ENCODE assay signal across 14 cellular contexts in genomic region chr1:163173121-163173520, GRCh38. TPM values are rescaled to one million over a fixed set of nuclear protein-coding genes. Genes with fewer than 3 reads are reported as not detected.
DNase-seq lines count a peak whose midpoint lies in the region; ATAC-seq and TF ChIP-seq lines count a peak whose summit lies in the region.
"Had no signal": no experiment of that assay in that cellular context is flagged by ENCODE, and none has a peak within 500 bp of the region (broad histone marks: within the 10 kb centered on the region; RNA-seq: fewer than 3 reads in every experiment).

No MANE protein-coding gene starts in this region.

- peak overlapping the region; percentile 37 for H4K8ac ChIP-seq in mesenchymal stem cell (ENCODE audit: low read length)

- WGBS in mesenchymal stem cell: 7% methylated on average over 2 of the region's 4 CpGs

- peak overlapping the region; percentile 83 for H3K27ac ChIP-seq in mesenchymal stem cell (ENCODE audit: low read length, poor library complexity, severe bottlenecking)
- H3K27ac ChIP-seq: A549, thyroid gland had no signal

- peaks cover 10% of the 10 kb centered on the region for H3K4me1 ChIP-seq in mesenchymal stem cell (ENCODE audit: control insufficient read depth, insufficient read depth, low read depth, low read length)

- H3K4me3 Mint-ChIP-seq in type B pancreatic cell: no peak overlapping the region
- H3K4me3 Mint-ChIP-seq: activated T-helper 1 cell treated with anti-CD3 and anti-CD28 coated beads, Interleukin-12 subunit alpha, Interleukin-12 subunit beta, Interleukin-2, Interleukin-4 antibody, amounts not matched to agents 30 ng/mL and 10 ng/mL and 1 ng/mL, durations not matched to agents 14 hours and 24 hours and 36 hours; GM23338 had no signal

- peak overlapping the region; percentile 47 for H3K4me2 ChIP-seq in mesenchymal stem cell (ENCODE audit: low read length, poor library complexity, severe bottlenecking)
- H3K4me2 ChIP-seq: A549, GM23338 had no signal

- H2AFZ ChIP-seq in mesenchymal stem cell (ENCODE audit: low read depth, low read length): no peak overlapping the region
- H2AFZ ChIP-seq: GM23338 had no signal

- H3K9ac ChIP-seq in mesenchymal stem cell (ENCODE audit: low read length): peak overlapping the region; percentile 80

- no peak overlapping the region for H2BK12ac ChIP-seq in mesenchymal stem cell (ENCODE audit: low read length in 2 of 2)

- peaks cover 4% of the 10 kb centered on the region for H3K79me1 ChIP-seq in mesenchymal stem cell (replicated peaks; ENCODE audit: low read length, poor library complexity, severe bottlenecking)

- H3K27me3 Mint-ChIP-seq in type B pancreatic cell: peaks cover 5% of the 10 kb centered on the region

- no peak overlapping the region for H2AK5ac ChIP-seq in mesenchymal stem cell (ENCODE audit: low read length, severe bottlenecking)

- peak overlapping the region in 1 of 2 experiments; percentile 43 for H3K18ac ChIP-seq in mesenchymal stem cell (ENCODE audit: low read depth in 1 of 2, low read length in 2 of 2)

- TF ChIP-seq CTCF in type B pancreatic cell (conservative IDR thresholded peaks at IDR 0.05): no peak

- no peak overlapping the region for H2BK120ac ChIP-seq in mesenchymal stem cell (ENCODE audit: low read depth, low read length)

- H3K36me3 Mint-ChIP-seq in type B pancreatic cell: no peaks in the 10 kb centered on the region

- H3K23ac ChIP-seq in mesenchymal stem cell (ENCODE audit: low read length in 2 of 2): no peak overlapping the region

- H3K4ac ChIP-seq in mesenchymal stem cell (ENCODE audit: low read depth in 1 of 2, low read length in 2 of 2): no peak overlapping the region

- H3K36me3 ChIP-seq in mesenchymal stem cell (ENCODE audit: control insufficient read depth in 1 of 2, insufficient read depth in 2 of 2, low read depth in 1 of 2, low read length in 2 of 2): no peaks in the 10 kb centered on the region
- H3K36me3 ChIP-seq: thyroid gland had no signal

- no peak overlapping the region for H2BK15ac ChIP-seq in mesenchymal stem cell (ENCODE audit: low read depth, poor library complexity, severe bottlenecking)

- peak overlapping the region; percentile 50 for H4K91ac ChIP-seq in mesenchymal stem cell (ENCODE audit: low read length)

- H3K14ac ChIP-seq in mesenchymal stem cell (ENCODE audit: low read length in 2 of 2): no peak overlapping the region

- peak overlapping the region; percentile 5 for H3K27ac Mint-ChIP-seq in type B pancreatic cell
- H3K27ac Mint-ChIP-seq: activated T-helper 1 cell treated with anti-CD3 and anti-CD28 coated beads, Interleukin-12 subunit alpha, Interleukin-12 subunit beta, Interleukin-2, Interleukin-4 antibody, amounts not matched to agents 30 ng/mL and 10 ng/mL and 1 ng/mL, durations not matched to agents 14 hours and 24 hours and 36 hours; GM23338 had no signal

- no peaks in the 10 kb centered on the region for H3K27me3 ChIP-seq in mesenchymal stem cell (ENCODE audit: control insufficient read depth in 1 of 2, insufficient read depth in 1 of 2, low read length in 2 of 2)
- H3K27me3 ChIP-seq: thyroid gland had no signal

- no peak for ATAC-seq in HG02885 (IDR thresholded peaks at IDR 0.05; ENCODE audit: poor library complexity, unreplicated experiment)
- ATAC-seq: A549, GM23338 had no signal

- peak overlapping the region; percentile 24 for H2BK5ac ChIP-seq in mesenchymal stem cell (ENCODE audit: low read depth, low read length, poor library complexity, severe bottlenecking)

- no peaks in the 10 kb centered on the region for H3K9me3 Mint-ChIP-seq in type B pancreatic cell
- H3K9me3 Mint-ChIP-seq: activated T-helper 1 cell treated with anti-CD3 and anti-CD28 coated beads, Interleukin-12 subunit alpha, Interleukin-12 subunit beta, Interleukin-2, Interleukin-4 antibody, amounts not matched to agents 30 ng/mL and 10 ng/mL and 1 ng/mL, durations not matched to agents 14 hours and 24 hours and 36 hours; GM23338 had no signal

- peaks cover 40% of the 10 kb centered on the region for H3K4me1 Mint-ChIP-seq in type B pancreatic cell (ENCODE audit: unreplicated experiment)

- DNase-seq in NCI-H526 treated with DMSO at 0.1 percent for 48 hours (lab: John Stamatoyannopoulos, UW) (peak; percentile 16), NCI-H526 (lab: John Stamatoyannopoulos, UW) (no peak), astrocyte of the hippocampus (ENCODE audit: low read depth, low spot score) (peak; percentile 28), mesenchymal stem cell (no peak), type B pancreatic cell (ENCODE audit: extremely low spot score, unreplicated experiment) (no peak), DMS79 (lab: John Stamatoyannopoulos, UW) (no peak), RKO (ENCODE audit: low spot score) (no peak)
- DNase-seq: activated CD4-positive, alpha-beta T cell treated with anti-CD3 and anti-CD28 coated beads, Interleukin-2, amount 50 U/mL, for 48 hours; amniotic stem cell; thyroid gland had no signal

- no peaks in the 10 kb centered on the region for H3K9me3 ChIP-seq in mesenchymal stem cell (ENCODE audit: control insufficient read depth, low read length)
- H3K9me3 ChIP-seq: A549, thyroid gland had no signal

- no peak overlapping the region for H3K4me3 ChIP-seq in mesenchymal stem cell (ENCODE audit: insufficient read depth in 1 of 2, low read depth in 1 of 2, low read length in 2 of 2)
- H3K4me3 ChIP-seq: A549, GM23338, thyroid gland had no signal

RNA-seq across cellular contexts. Expression of gene RGS5, which starts 29.6 kb away (rescaled TPM):
- 54.5 TPM for polyA plus RNA-seq in mesenchymal stem cell (2013, experiment 1 of 2)
- polyA plus RNA-seq in mesenchymal stem cell (2013, experiment 2 of 2): 51.6 TPM
- 9.1 and 70.0 TPM in 2 replicates for total RNA-seq in type B pancreatic cell (ENCODE audit: low replicate concordance)

Comparison
In these comparisons a context has a peak if more than half of its experiments do, and no peak if none do; other contexts are left out.
1. DNase-seq: peak in NCI-H526 treated with DMSO at 0.1 percent for 48 hours (single experiment) and astrocyte of the hippocampus (single experiment); none in NCI-H526 (0 of 2), mesenchymal stem cell (single experiment), type B pancreatic cell (single experiment), DMS79 (single experiment) and RKO (single experiment).